Comparison of ENCODE assay signal across 10 cellular contexts in genomic region chr11:18769802-18770456, GRCh38. TPM values are rescaled to one million over a fixed set of nuclear protein-coding genes. Genes with fewer than 3 reads are reported as not detected.
A peak's percentile ranks its signal among the peaks of the same experiment; 100 is the strongest.
DNase-seq lines count a peak whose midpoint lies in the region; ATAC-seq lines count a peak whose summit lies in the region.
"Had no signal": no experiment of that assay in that cellular context is flagged by ENCODE, and none has a peak within 500 bp of the region (broad histone marks: within the 10 kb centered on the region; RNA-seq: fewer than 3 reads in every experiment).

No MANE protein-coding gene starts in this region.

- ATAC-seq in GM18867 (IDR thresholded peaks at IDR 0.05; ENCODE audit: unreplicated experiment), result peak; percentile 66
- ATAC-seq in GM21619 (IDR thresholded peaks at IDR 0.05; ENCODE audit: unreplicated experiment), result peak; percentile 49
- peak; percentile 68 for ATAC-seq in HG03439 (IDR thresholded peaks at IDR 0.05; ENCODE audit: unreplicated experiment)
- peak; percentile 98 for ATAC-seq in left colon
- no peak for ATAC-seq in GM18519 (IDR thresholded peaks at IDR 0.05; ENCODE audit: low FRiP score, unreplicated experiment)
- no peak for ATAC-seq in activated T-cell treated with anti-CD3 and anti-CD28 coated beads, Interleukin-2, amount 50 U/mL, for 4 hours
- ATAC-seq: Right ventricle myocardium inferior had no signal

- no peaks in the 10 kb centered on the region for H3K9me3 Mint-ChIP-seq in activated T-cell treated with anti-CD3 and anti-CD28 coated beads, Interleukin-2, amount 50 U/mL, for 4 hours

- peak; percentile 40 to 51 for DNase-seq in left colon
- no peak for DNase-seq in activated T-cell treated with anti-CD3 and anti-CD28 coated beads, Interleukin-2, amount 50 U/mL, for 4 hours
- DNase-seq in DMS79 (lab: John Stamatoyannopoulos, UW), result no peak
- DNase-seq in HuH-7.5 (ENCODE audit: low spot score), result no peak
- DNase-seq: NCI-H1694 treated with DMSO at 0.1 percent for 48 hours had no signal

- no peak overlapping the region for H3K4me3 Mint-ChIP-seq in activated T-cell treated with anti-CD3 and anti-CD28 coated beads, Interleukin-2, amount 50 U/mL, for 4 hours

- H3K27me3 Mint-ChIP-seq in activated T-cell treated with anti-CD3 and anti-CD28 coated beads, Interleukin-2, amount 50 U/mL, for 4 hours (ENCODE audit: low read depth), result peaks cover 9% of the 10 kb centered on the region

- no peaks in the 10 kb centered on the region for H3K4me1 Mint-ChIP-seq in activated T-cell treated with anti-CD3 and anti-CD28 coated beads, Interleukin-2, amount 50 U/mL, for 4 hours (ENCODE audit: low read depth)

- intact Hi-C loops in left colon (cut with DNase I, micrococcal nuclease), result no loop called here

- no peaks in the 10 kb centered on the region for H3K36me3 Mint-ChIP-seq in activated T-cell treated with anti-CD3 and anti-CD28 coated beads, Interleukin-2, amount 50 U/mL, for 4 hours (ENCODE audit: insufficient read depth)

RNA-seq across cellular contexts. Expression of gene PTPN5, which starts 21.7 kb away (rescaled TPM):
- total RNA-seq in left colon, result under 1 TPM; 0.18 to 0.22 TPM
- total RNA-seq in activated T-cell treated with anti-CD3 and anti-CD28 coated beads, Interleukin-2, amount 50 U/mL, for 4 hours, result not detected

RNA-seq across cellular contexts. Expression of gene IGSF22, which starts 43.9 kb away (rescaled TPM):
- 1 to 10 TPM in 1 of 2 donors, under 1 TPM in 1; 0.81 to 2.0 TPM for total RNA-seq in left colon
- under 1 TPM; 0.16 to 0.60 (median 0.53) TPM for total RNA-seq in activated T-cell treated with anti-CD3 and anti-CD28 coated beads, Interleukin-2, amount 50 U/mL, for 4 hours

Comparison
In these comparisons a context has a peak if more than half of its experiments do, and no peak if none do; other contexts are left out.
1. ATAC-seq: peak in GM18867 (single experiment), GM21619 (single experiment), HG03439 (single experiment) and left colon (single experiment); none in GM18519 (single experiment) and activated T-cell treated with anti-CD3 and anti-CD28 coated beads, Interleukin-2, amount 50 U/mL, for 4 hours (0 of 2).
2. DNase-seq: peak in left colon (2 of 2); none in activated T-cell treated with anti-CD3 and anti-CD28 coated beads, Interleukin-2, amount 50 U/mL, for 4 hours (single experiment), DMS79 (single experiment) and HuH-7.5 (single experiment).